In genomic region chrX:155971658-155972057, GRCh38 we compare ENCODE assay signal across 3 cellular contexts. TPM values are rescaled to one million over a fixed set of nuclear protein-coding genes. Genes with fewer than 3 reads are reported as not detected.
"Had no signal": no experiment of that assay in that cellular context is flagged by ENCODE, and none has a peak within 500 bp of the region (broad histone marks: within the 10 kb centered on the region; RNA-seq: fewer than 3 reads in every experiment).

No MANE protein-coding gene starts in this region.

RNA-seq across cellular contexts. Expression of gene IL9R, which starts 25.8 kb away (rescaled TPM):
- total RNA-seq: left ventricle myocardium inferior had no signal
- polyA plus RNA-seq: aorta, heart left ventricle had no signal
